ENCODE assay signal across 9 cellular contexts in the genomic region with DNA sequence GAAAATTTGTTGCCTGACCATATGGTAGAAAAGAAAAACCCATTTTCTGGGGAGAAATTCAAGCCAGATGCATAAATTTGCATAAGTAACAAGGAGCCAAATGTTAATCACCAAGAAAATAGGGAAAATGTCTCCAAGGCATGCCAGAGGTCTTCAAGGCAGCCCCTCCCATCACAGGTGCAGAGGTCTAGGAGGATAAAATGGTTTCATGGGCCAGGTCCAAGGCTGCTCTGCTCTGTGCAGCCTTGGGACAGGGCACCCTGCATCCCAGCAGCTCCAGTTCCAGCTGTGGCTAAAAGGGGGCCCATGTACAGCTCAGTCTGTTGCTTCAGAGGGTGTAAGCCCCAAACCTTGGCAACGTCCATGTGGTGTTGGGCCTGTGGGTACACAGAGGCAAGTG.
"Had no signal": no experiment of that assay in that cellular context is flagged by ENCODE, and none has a peak within 500 bp of the region (broad histone marks: within the 10 kb centered on the region; RNA-seq: fewer than 3 reads in every experiment).

No MANE protein-coding gene starts in this region.

- ATAC-seq: HCT116, HepG2 had no signal

- H3K4me3 Mint-ChIP-seq: IgD-negative memory B cell had no signal

- DNase-seq: GM23248, GOT3, H7, KBM-7 had no signal

- H3K27ac ChIP-seq: GM23248, HL-60 had no signal

- H3K36me3 ChIP-seq: HAP-1 had no signal

- H3K4me3 ChIP-seq: GM23248, HAP-1 had no signal

- H3K9ac ChIP-seq: GM23248 had no signal

- H3K27ac Mint-ChIP-seq: IgD-negative memory B cell had no signal
